Comparison of ENCODE assay signal across 8 cellular contexts in genomic region chr4:6987566-6987920, GRCh38. TPM values are rescaled to one million over a fixed set of nuclear protein-coding genes. Genes with fewer than 3 reads are reported as not detected.
A peak's percentile ranks its signal among the peaks of the same experiment; 100 is the strongest.
DNase-seq lines count a peak whose midpoint lies in the region; ATAC-seq and TF ChIP-seq lines count a peak whose summit lies in the region.

No MANE protein-coding gene starts in this region.

- TF ChIP-seq CTCF in RWPE1 (conservative IDR thresholded peaks at IDR 0.05; ENCODE audit: low read depth) (no peak), osteoblast (IDR thresholded peaks at IDR 0.05; ENCODE audit: extremely low read depth, low read depth, low read length) (no peak)

- peaks cover 30% of the 10 kb centered on the region for H4K20me1 ChIP-seq in osteoblast (ENCODE audit: insufficient read depth, low read length)

- H2AFZ ChIP-seq in osteoblast (ENCODE audit: low read length): peak overlapping the region; percentile 95

- H3K4me1 ChIP-seq in CD4-positive, CD25-positive, alpha-beta regulatory T cell (ENCODE audit: control insufficient read depth, insufficient read depth, low read length, poor library complexity, severe bottlenecking): peaks cover 62% of the 10 kb centered on the region
- H3K4me1 ChIP-seq in osteoblast (ENCODE audit: insufficient read depth, low read length): peaks cover 32% of the 10 kb centered on the region

- H3K9me3 Mint-ChIP-seq in CD4-positive, CD25-positive, alpha-beta regulatory T cell: no peaks in the 10 kb centered on the region

- CTCF ChIA-PET in RWPE1 (lab: Yijun Ruan, JAX): interaction anchor here (0.6 to 1.4 kb wide), 2 partner anchors 13 to 20 kb away, joined by 3 to 7 read pairs; no protein-coding TSS in a partner anchor

- H3K27me3 Mint-ChIP-seq in CD4-positive, CD25-positive, alpha-beta regulatory T cell: no peaks in the 10 kb centered on the region

- no peak for ATAC-seq in CD4-positive, CD25-positive, alpha-beta regulatory T cell (ENCODE audit: low read depth in 2 of 2)
- ATAC-seq in GM21786 (IDR thresholded peaks at IDR 0.05; ENCODE audit: unreplicated experiment): peak; percentile 8
- peak; percentile 36 for ATAC-seq in esophagus mucosa
- no peak for ATAC-seq in HG02571 (IDR thresholded peaks at IDR 0.05; ENCODE audit: unreplicated experiment)

- H3K4me3 ChIP-seq in CD4-positive, CD25-positive, alpha-beta regulatory T cell (ENCODE audit: low read depth, low read length): peak overlapping the region; percentile 79
- peak overlapping the region; percentile 84 for H3K4me3 ChIP-seq in osteoblast (ENCODE audit: insufficient read depth, low read length)

- peaks cover 4% of the 10 kb centered on the region for H3K36me3 Mint-ChIP-seq in CD4-positive, CD25-positive, alpha-beta regulatory T cell

- H3K27ac Mint-ChIP-seq in CD4-positive, CD25-positive, alpha-beta regulatory T cell: peak overlapping the region; percentile 91 to 97 (median 97)

- peaks cover 22 to 86% (median 64%) of the 10 kb centered on the region in 4 donors for H3K4me1 Mint-ChIP-seq in CD4-positive, CD25-positive, alpha-beta regulatory T cell

- POLR2A ChIA-PET in RWPE1 (lab: Yijun Ruan, JAX; ENCODE audit: low non-redundant PET): interaction anchor here (0.5 to 0.8 kb wide), 2 partner anchors 51 to 78 kb away, joined by 3 to 4 read pairs; no protein-coding TSS in a partner anchor

- DNase-seq in CD4-positive, CD25-positive, alpha-beta regulatory T cell: peak in 1 of 3 donors; percentile 74
- peak; percentile 41 for DNase-seq in RWPE1 (ENCODE audit: low spot score)
- DNase-seq in osteoblast (ENCODE audit: insufficient read length, low spot score, missing footprints): no peak
- no peak for DNase-seq in NCI-H2107 treated with DMSO at 0.1 percent for 48 hours (lab: John Stamatoyannopoulos, UW; ENCODE audit: unreplicated experiment)
- no peak for DNase-seq in CD1c-positive myeloid dendritic cell (ENCODE audit: extremely low spot score)

- H3K4me3 Mint-ChIP-seq in CD4-positive, CD25-positive, alpha-beta regulatory T cell: peak overlapping the region; percentile 92 to 99 (median 98)

- H3K36me3 ChIP-seq in CD4-positive, CD25-positive, alpha-beta regulatory T cell (ENCODE audit: control insufficient read depth, insufficient read depth, low read length): peaks cover 7% of the 10 kb centered on the region
- H3K36me3 ChIP-seq in osteoblast (ENCODE audit: insufficient read depth, low read length): no peaks in the 10 kb centered on the region

- H3K27ac ChIP-seq in CD4-positive, CD25-positive, alpha-beta regulatory T cell (ENCODE audit: insufficient read depth, low read length, poor library complexity, severe bottlenecking): peak overlapping the region; percentile 87
- H3K27ac ChIP-seq in RWPE1 (peak overlapping the region; percentile 96), osteoblast (ENCODE audit: low read depth, low read length) (peak overlapping the region; percentile 80)

- H3K27me3 ChIP-seq in CD4-positive, CD25-positive, alpha-beta regulatory T cell (ENCODE audit: control insufficient read depth, insufficient read depth, low read length): no peaks in the 10 kb centered on the region
- no peaks in the 10 kb centered on the region for H3K27me3 ChIP-seq in osteoblast (ENCODE audit: insufficient read depth, low read length)

- no peaks in the 10 kb centered on the region for H3K9me3 ChIP-seq in CD4-positive, CD25-positive, alpha-beta regulatory T cell (ENCODE audit: control insufficient read depth in 2 of 2, low read length in 2 of 2)
- no peaks in the 10 kb centered on the region for H3K9me3 ChIP-seq in osteoblast (ENCODE audit: low read depth, low read length)

- H3K79me2 ChIP-seq in osteoblast (ENCODE audit: insufficient read depth, low read length): peaks cover 56% of the 10 kb centered on the region

- peak overlapping the region; percentile 96 for H3K4me2 ChIP-seq in osteoblast (ENCODE audit: insufficient read depth, low read length)

RNA-seq across cellular contexts. Expression of gene TADA2B, which starts 55.6 kb away (rescaled TPM):
- total RNA-seq in CD4-positive, CD25-positive, alpha-beta regulatory T cell: 36.6 TPM
- polyA plus RNA-seq in CD4-positive, CD25-positive, alpha-beta regulatory T cell: 1 to 10 TPM; 3.0 to 3.9 (median 3.6) TPM
- 12.5 TPM for total RNA-seq in esophagus mucosa
- total RNA-seq in osteoblast: 12.7 and 13.0 TPM in 2 replicates

Comparison
In these comparisons a context has a peak if more than half of its experiments do, and no peak if none do; other contexts are left out.
1. ATAC-seq: peak in GM21786 (single experiment) and esophagus mucosa (single experiment); none in CD4-positive, CD25-positive, alpha-beta regulatory T cell (0 of 2) and HG02571 (single experiment).
2. Peak in every context shown above with its lines, with median percentiles within 50 percentile points of each other: H3K27ac ChIP-seq.